18 cellular contexts compared by ENCODE assay signal in the genomic region with DNA sequence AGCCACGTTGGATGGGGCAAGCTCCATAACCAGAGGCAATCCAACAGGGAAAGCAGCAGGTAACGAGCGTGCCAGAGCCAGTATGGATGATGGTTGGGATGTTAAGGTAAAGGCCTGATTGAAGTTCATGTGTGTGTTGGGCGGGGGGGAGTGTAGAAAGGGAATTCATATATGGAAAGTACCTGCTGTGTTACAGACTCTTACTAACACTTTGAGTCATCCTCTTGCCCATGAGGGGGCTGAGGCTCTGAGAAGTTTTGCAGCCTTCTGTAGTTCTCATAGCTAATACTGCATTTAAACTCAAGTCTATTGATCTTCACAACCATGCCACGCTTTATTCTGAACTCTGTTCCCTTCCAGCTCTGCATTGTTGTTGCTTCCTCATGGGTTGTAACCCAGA. TPM values are rescaled to one million over a fixed set of nuclear protein-coding genes. Genes with fewer than 3 reads are reported as not detected.
A peak's percentile ranks its signal among the peaks of the same experiment; 100 is the strongest.
DNase-seq lines count a peak whose midpoint lies in the region; ATAC-seq and TF ChIP-seq lines count a peak whose summit lies in the region.
"Had no signal": no experiment of that assay in that cellular context is flagged by ENCODE, and none has a peak within 500 bp of the region (broad histone marks: within the 10 kb centered on the region; RNA-seq: fewer than 3 reads in every experiment).

No MANE protein-coding gene starts in this region.

- DNase-seq in PC-9 (no peak), cardiac septum (ENCODE audit: low spot score) (no peak), nephron progenitor cell (no peak), T-cell (no peak)
- DNase-seq in activated CD8-positive, alpha-beta memory T cell treated with anti-CD3 and anti-CD28 coated beads, Interleukin-2, amount 10 ng/mL, durations not matched to agents 7 days and 5 days, result no peak
- DNase-seq: activated CD4-positive, alpha-beta T cell treated with anti-CD3 and anti-CD28 coated beads, Interleukin-2, amount 50 U/mL, for 4 hours; GF-D8; NCI-H1417 treated with DMSO at 0.1 percent for 48 hours; NCI-H510A treated with DMSO at 0.1 percent for 48 hours; sigmoid colon had no signal

- ATAC-seq in GM18520 (IDR thresholded peaks at IDR 0.05; ENCODE audit: unreplicated experiment) (peak; percentile 88), GM19463 (IDR thresholded peaks at IDR 0.05; ENCODE audit: unreplicated experiment) (peak; percentile 92), HG02884 (IDR thresholded peaks at IDR 0.05; ENCODE audit: unreplicated experiment) (peak; percentile 91), T-cell (replicated peaks in 1 of 4) (no peak)
- no peak for ATAC-seq in activated CD8-positive, alpha-beta memory T cell treated with anti-CD3 and anti-CD28 coated beads, Interleukin-2, amount 10 ng/mL, durations not matched to agents 7 days and 5 days

- no peaks in the 10 kb centered on the region for H3K36me3 ChIP-seq in PC-9 (ENCODE audit: low read depth)
- H3K36me3 ChIP-seq: sigmoid colon had no signal

- no peak overlapping the region for H3K4me3 Mint-ChIP-seq in nephron progenitor cell
- no peak overlapping the region for H3K4me3 Mint-ChIP-seq in activated CD8-positive, alpha-beta memory T cell treated with anti-CD3 and anti-CD28 coated beads, Interleukin-2, amount 10 ng/mL, durations not matched to agents 7 days and 5 days
- H3K4me3 Mint-ChIP-seq in T-cell, result no peak overlapping the region
- H3K4me3 Mint-ChIP-seq: activated naive CD4-positive, alpha-beta T cell treated with anti-CD3 and anti-CD28 coated beads, Interleukin-2, amount 50 U/mL, for 24 hours; T-helper 1 cell treated with Interleukin-12 subunit alpha and Interleukin-12 subunit beta and Interleukin-4 antibody, amounts not matched to agents 30 μg/mL and 1 μg/mL, for 36 hours had no signal

- H3K79me2 ChIP-seq in PC-9 (ENCODE audit: low read depth), result no peaks in the 10 kb centered on the region

- no peak overlapping the region for H3K27ac ChIP-seq in PC-9
- H3K27ac ChIP-seq: C4-2B, sigmoid colon had no signal

- H3K27ac Mint-ChIP-seq in nephron progenitor cell (no peak overlapping the region), T-cell (no peak overlapping the region)
- no peak overlapping the region for H3K27ac Mint-ChIP-seq in activated CD8-positive, alpha-beta memory T cell treated with anti-CD3 and anti-CD28 coated beads, Interleukin-2, amount 10 ng/mL, durations not matched to agents 7 days and 5 days
- H3K27ac Mint-ChIP-seq: activated naive CD4-positive, alpha-beta T cell treated with anti-CD3 and anti-CD28 coated beads, Interleukin-2, amount 50 U/mL, for 24 hours; T-helper 1 cell treated with Interleukin-12 subunit alpha and Interleukin-12 subunit beta and Interleukin-4 antibody, amounts not matched to agents 30 μg/mL and 1 μg/mL, for 36 hours had no signal

- peaks cover 7% of the 10 kb centered on the region for H3K27me3 Mint-ChIP-seq in nephron progenitor cell (ENCODE audit: low read depth, poor library complexity)
- peaks cover 16% of the 10 kb centered on the region for H3K27me3 Mint-ChIP-seq in activated CD8-positive, alpha-beta memory T cell treated with anti-CD3 and anti-CD28 coated beads, Interleukin-2, amount 10 ng/mL, durations not matched to agents 7 days and 5 days
- H3K27me3 Mint-ChIP-seq in T-cell, result peaks cover 7 to 18% of the 10 kb centered on the region in 2 donors

- TF ChIP-seq CTCF in PC-9 (conservative IDR thresholded peaks at IDR 0.05) (no peak), nephron progenitor cell (IDR thresholded peaks at IDR 0.05) (no peak)

- POLR2A ChIA-PET in PC-9 (lab: Charles Lee; ENCODE audit: unreplicated experiment), result no interaction called here
- POLR2A ChIA-PET in T-cell (lab: Charles Lee), result no interaction called here

- CTCF ChIA-PET in PC-9 (lab: Charles Lee), result no interaction called here
- CTCF ChIA-PET in activated CD8-positive, alpha-beta memory T cell treated with anti-CD3 and anti-CD28 coated beads, Interleukin-2, amount 10 ng/mL, durations not matched to agents 7 days and 5 days (lab: Charles Lee), result interaction anchor here (1.1 kb wide), 1 partner anchor 10 kb away, joined by 3 read pairs; no protein-coding TSS in a partner anchor
- CTCF ChIA-PET in T-cell (lab: Charles Lee), result no interaction called here

- peaks cover 11% of the 10 kb centered on the region for H3K4me1 Mint-ChIP-seq in nephron progenitor cell
- H3K4me1 Mint-ChIP-seq in activated CD8-positive, alpha-beta memory T cell treated with anti-CD3 and anti-CD28 coated beads, Interleukin-2, amount 10 ng/mL, durations not matched to agents 7 days and 5 days, result peaks cover 1% of the 10 kb centered on the region
- H3K4me1 Mint-ChIP-seq in T-cell, result no peaks in the 10 kb centered on the region
- H3K4me1 Mint-ChIP-seq: activated naive CD4-positive, alpha-beta T cell treated with anti-CD3 and anti-CD28 coated beads, Interleukin-2, amount 50 U/mL, for 24 hours had no signal

- H3K9me2 ChIP-seq in PC-9 (ENCODE audit: insufficient read depth), result no peaks in the 10 kb centered on the region

- H3F3A ChIP-seq in PC-9 (ENCODE audit: insufficient read depth, low read depth), result no peaks in the 10 kb centered on the region

- H2AFZ ChIP-seq in PC-9, result no peak overlapping the region

- intact Hi-C loops in PC-9 (cut with micrococcal nuclease; ENCODE audit: unreplicated experiment), result no loop called here
- intact Hi-C loops in cardiac septum (cut with DNase I), result no loop called here

- H3K36me3 Mint-ChIP-seq in nephron progenitor cell (ENCODE audit: low read depth), result peaks cover 16% of the 10 kb centered on the region
- H3K36me3 Mint-ChIP-seq in activated CD8-positive, alpha-beta memory T cell treated with anti-CD3 and anti-CD28 coated beads, Interleukin-2, amount 10 ng/mL, durations not matched to agents 7 days and 5 days, result no peaks in the 10 kb centered on the region
- H3K36me3 Mint-ChIP-seq in T-cell, result no peaks in the 10 kb centered on the region
- H3K36me3 Mint-ChIP-seq: activated naive CD4-positive, alpha-beta T cell treated with anti-CD3 and anti-CD28 coated beads, Interleukin-2, amount 50 U/mL, for 24 hours had no signal

- no peaks in the 10 kb centered on the region for H4K20me1 ChIP-seq in PC-9 (ENCODE audit: insufficient read depth)

- H3K4me1 ChIP-seq in PC-9 (replicated peaks; ENCODE audit: insufficient read depth), result peaks cover 13% of the 10 kb centered on the region
- H3K4me1 ChIP-seq: sigmoid colon had no signal

- no peaks in the 10 kb centered on the region; the same call in 1 of the 2 replicates for H3K9me3 ChIP-seq in PC-9 (ENCODE audit: insufficient read depth, low read depth)
- H3K9me3 ChIP-seq: sigmoid colon had no signal

- BruUV-seq in PC-9 (replicated peaks; lab: Mats Ljungman, UMichigan), result no TSS peak

- H3K9me3 Mint-ChIP-seq in nephron progenitor cell (peaks cover 7% of the 10 kb centered on the region), T-cell (no peaks in the 10 kb centered on the region)
- no peaks in the 10 kb centered on the region for H3K9me3 Mint-ChIP-seq in activated CD8-positive, alpha-beta memory T cell treated with anti-CD3 and anti-CD28 coated beads, Interleukin-2, amount 10 ng/mL, durations not matched to agents 7 days and 5 days (ENCODE audit: low read depth)
- H3K9me3 Mint-ChIP-seq: activated naive CD4-positive, alpha-beta T cell treated with anti-CD3 and anti-CD28 coated beads, Interleukin-2, amount 50 U/mL, for 24 hours; T-helper 1 cell treated with Interleukin-12 subunit alpha and Interleukin-12 subunit beta and Interleukin-4 antibody, amounts not matched to agents 30 μg/mL and 1 μg/mL, for 36 hours had no signal

- H3K4me2 ChIP-seq in PC-9, result 0 out of 2 replicates have a peak overlapping the region, but pooled peaks have one; percentile 0

- H3K27me3 ChIP-seq in PC-9 (ENCODE audit: insufficient read depth, low read depth), result no peaks in the 10 kb centered on the region

- H3K4me3 ChIP-seq in PC-9, result no peak overlapping the region
- H3K4me3 ChIP-seq: sigmoid colon had no signal

RNA-seq across cellular contexts. Expression of a gene that starts 28.5 kb away (rescaled TPM):
- total RNA-seq in PC-9 (2021) (6.2 and 17.9 TPM in 2 replicates), cardiac septum (0.83 TPM), T-cell (10 to 100 TPM in 4 of 5 donors, 1 to 10 TPM in 1; 4.0 to 18.0 (median 16.7) TPM)
- 1 to 10 TPM; 3.8 to 4.1 TPM for total RNA-seq in activated CD8-positive, alpha-beta memory T cell treated with anti-CD3 and anti-CD28 coated beads, Interleukin-2, amount 10 ng/mL, durations not matched to agents 7 days and 5 days
- total RNA-seq: liver, RPMI7951 had no signal

RNA-seq across cellular contexts. Expression of a gene that starts 36.8 kb away (rescaled TPM):
- total RNA-seq in PC-9 (2021) (57.2 and 57.5 TPM in 2 replicates), cardiac septum (21.3 TPM), T-cell (10 to 100 TPM; 60.8 to 91.8 (median 81.9) TPM)
- total RNA-seq in activated CD8-positive, alpha-beta memory T cell treated with anti-CD3 and anti-CD28 coated beads, Interleukin-2, amount 10 ng/mL, durations not matched to agents 7 days and 5 days, result 10 to 100 TPM; 79.2 to 89.4 TPM

Comparison
In these comparisons a context has a peak if more than half of its experiments do, and no peak if none do; other contexts are left out.
1. ATAC-seq: peak in GM18520 (single experiment), GM19463 (single experiment) and HG02884 (single experiment); none in activated CD8-positive, alpha-beta memory T cell treated with anti-CD3 and anti-CD28 coated beads, Interleukin-2, amount 10 ng/mL, durations not matched to agents 7 days and 5 days (single experiment) and T-cell (0 of 4).